20 cellular contexts compared by ENCODE assay signal in genomic region chr2:213848631-213849030, GRCh38.
DNase-seq lines count a peak whose midpoint lies in the region; ATAC-seq and TF ChIP-seq lines count a peak whose summit lies in the region.
"Had no signal": no experiment of that assay in that cellular context is flagged by ENCODE, and none has a peak within 500 bp of the region (broad histone marks: within the 10 kb centered on the region; RNA-seq: fewer than 3 reads in every experiment).

No MANE protein-coding gene starts in this region.

- TF ChIP-seq POLR2A in esophagus squamous epithelium (IDR thresholded peaks at IDR 0.05) = no peak

- H3K4me3 ChIP-seq in AG04450 (ENCODE audit: low read depth, low read length) = no peak overlapping the region
- no peak overlapping the region for H3K4me3 ChIP-seq in SJCRH30
- no peak overlapping the region for H3K4me3 ChIP-seq in esophagus squamous epithelium
- H3K4me3 ChIP-seq: PC-9 had no signal

- no peak for ATAC-seq in activated T-cell treated with anti-CD3 and anti-CD28 coated beads, Interleukin-2, amount 50 U/mL, for 72 hours (replicated peaks in 1 of 2)
- ATAC-seq in natural killer cell treated with Interleukin-12 subunit alpha and Interleukin-12 subunit beta and Interleukin-15 and Interleukin-18, amount 100 ng/mL, for 72 hours = no peak
- ATAC-seq: foreskin keratinocyte, left lobe of liver had no signal

- H3K27me3 Mint-ChIP-seq in activated T-cell treated with anti-CD3 and anti-CD28 coated beads, Interleukin-2, amount 50 U/mL, for 72 hours (ENCODE audit: low read depth) = no peaks in the 10 kb centered on the region
- no peaks in the 10 kb centered on the region for H3K27me3 Mint-ChIP-seq in natural killer cell treated with Interleukin-12 subunit alpha and Interleukin-12 subunit beta and Interleukin-15 and Interleukin-18, amount 100 ng/mL, for 72 hours
- H3K27me3 Mint-ChIP-seq: activated CD4-positive, alpha-beta T cell treated with anti-CD3 and anti-CD28 coated beads, Interleukin-2, amount 10 ng/mL, durations not matched to agents 7 days and 5 days; activated naive CD4-positive, alpha-beta T cell treated with anti-CD3 and anti-CD28 coated beads, Interleukin-2, amount 50 U/mL, for 24 hours had no signal

- no peak overlapping the region for H3K27ac Mint-ChIP-seq in activated T-cell treated with anti-CD3 and anti-CD28 coated beads, Interleukin-2, amount 50 U/mL, for 72 hours
- no peak overlapping the region for H3K27ac Mint-ChIP-seq in natural killer cell treated with Interleukin-12 subunit alpha and Interleukin-12 subunit beta and Interleukin-15 and Interleukin-18, amount 100 ng/mL, for 72 hours
- H3K27ac Mint-ChIP-seq: activated CD4-positive, alpha-beta T cell treated with anti-CD3 and anti-CD28 coated beads, Interleukin-2, amount 10 ng/mL, durations not matched to agents 7 days and 5 days; activated naive CD4-positive, alpha-beta T cell treated with anti-CD3 and anti-CD28 coated beads, Interleukin-2, amount 50 U/mL, for 24 hours had no signal

- no peaks in the 10 kb centered on the region for H3K9me3 Mint-ChIP-seq in activated T-cell treated with anti-CD3 and anti-CD28 coated beads, Interleukin-2, amount 50 U/mL, for 72 hours
- no peaks in the 10 kb centered on the region for H3K9me3 Mint-ChIP-seq in natural killer cell treated with Interleukin-12 subunit alpha and Interleukin-12 subunit beta and Interleukin-15 and Interleukin-18, amount 100 ng/mL, for 72 hours
- H3K9me3 Mint-ChIP-seq: activated CD4-positive, alpha-beta T cell treated with anti-CD3 and anti-CD28 coated beads, Interleukin-2, amount 10 ng/mL, durations not matched to agents 7 days and 5 days; activated naive CD4-positive, alpha-beta T cell treated with anti-CD3 and anti-CD28 coated beads, Interleukin-2, amount 50 U/mL, for 24 hours had no signal

- no peaks in the 10 kb centered on the region for H3K36me3 Mint-ChIP-seq in activated T-cell treated with anti-CD3 and anti-CD28 coated beads, Interleukin-2, amount 50 U/mL, for 72 hours (ENCODE audit: insufficient read depth in 2 of 2)
- H3K36me3 Mint-ChIP-seq in natural killer cell treated with Interleukin-12 subunit alpha and Interleukin-12 subunit beta and Interleukin-15 and Interleukin-18, amount 100 ng/mL, for 72 hours = no peaks in the 10 kb centered on the region
- H3K36me3 Mint-ChIP-seq: activated naive CD4-positive, alpha-beta T cell treated with anti-CD3 and anti-CD28 coated beads, Interleukin-2, amount 50 U/mL, for 24 hours had no signal

- H3K4me3 Mint-ChIP-seq in activated T-cell treated with anti-CD3 and anti-CD28 coated beads, Interleukin-2, amount 50 U/mL, for 72 hours = no peak overlapping the region
- H3K4me3 Mint-ChIP-seq in natural killer cell treated with Interleukin-12 subunit alpha and Interleukin-12 subunit beta and Interleukin-15 and Interleukin-18, amount 100 ng/mL, for 72 hours = no peak overlapping the region
- H3K4me3 Mint-ChIP-seq: activated CD4-positive, alpha-beta T cell treated with anti-CD3 and anti-CD28 coated beads, Interleukin-2, amount 10 ng/mL, durations not matched to agents 7 days and 5 days; activated naive CD4-positive, alpha-beta T cell treated with anti-CD3 and anti-CD28 coated beads, Interleukin-2, amount 50 U/mL, for 24 hours had no signal

- TF ChIP-seq RAD21 in Ishikawa (IDR thresholded peaks at IDR 0.05; ENCODE audit: low read depth) = no peak

- 49 to 53% methylated on average over 4 of the region's 4 CpGs for WGBS in esophagus squamous epithelium, 2 donors

- TF ChIP-seq CTCF in AG04450 (IDR thresholded peaks at IDR 0.05; ENCODE audit: low read depth, low read length) = no peak
- TF ChIP-seq CTCF in esophagus squamous epithelium (IDR thresholded peaks at IDR 0.05) = no peak

- CTCF ChIA-PET in AG04450 (lab: Charles Lee) = no interaction called here

- DNase-seq in AG04450 (ENCODE audit: low read depth, low spot score) (peak; percentile 37), SJCRH30 (peak; percentile 13 to 58), fibroblast of peridontal ligament (ENCODE audit: extremely low read depth) (peak; percentile 94), esophagus squamous epithelium (lab: John Stamatoyannopoulos, UW) (no peak)
- DNase-seq in NK-92 treated with Interleukin-12 subunit alpha and Interleukin-12 subunit beta, amount 100 ng/mL, for 24 hours (lab: John Stamatoyannopoulos, UW) = no peak
- DNase-seq in activated T-cell treated with anti-CD3 and anti-CD28 coated beads, Interleukin-2, amount 50 U/mL, for 72 hours = no peak
- DNase-seq in natural killer cell treated with Interleukin-12 subunit alpha and Interleukin-12 subunit beta and Interleukin-15 and Interleukin-18, amount 100 ng/mL, for 72 hours (ENCODE audit: low spot score) = no peak
- DNase-seq: activated CD4-positive, alpha-beta T cell treated with anti-CD3 and anti-CD28 coated beads, Interleukin-2, amount 10 ng/mL, durations not matched to agents 7 days and 5 days; COR-L47; effector CD4-positive, alpha-beta T cell; foreskin keratinocyte; Kasumi-1; NCI-H1436 treated with DMSO at 0.1 percent for 48 hours; NCI-H526; PC-9; stimulated activated CD4-positive, alpha-beta T cell treated with anti-CD3 and anti-CD28 coated beads, Interleukin-2, amount 100 ng/mL, for 48 hours; substantia nigra had no signal

- no peaks in the 10 kb centered on the region for H3K27me3 ChIP-seq in AG04450 (ENCODE audit: control insufficient read depth, insufficient read depth, low read length)
- no peaks in the 10 kb centered on the region for H3K27me3 ChIP-seq in SJCRH30
- no peaks in the 10 kb centered on the region for H3K27me3 ChIP-seq in esophagus squamous epithelium
- H3K27me3 ChIP-seq: foreskin keratinocyte had no signal

- H3K4me1 Mint-ChIP-seq in activated T-cell treated with anti-CD3 and anti-CD28 coated beads, Interleukin-2, amount 50 U/mL, for 72 hours (ENCODE audit: low read depth) = no peaks in the 10 kb centered on the region
- no peaks in the 10 kb centered on the region for H3K4me1 Mint-ChIP-seq in natural killer cell treated with Interleukin-12 subunit alpha and Interleukin-12 subunit beta and Interleukin-15 and Interleukin-18, amount 100 ng/mL, for 72 hours (ENCODE audit: low read depth in 2 of 2)
- H3K4me1 Mint-ChIP-seq: activated CD4-positive, alpha-beta T cell treated with anti-CD3 and anti-CD28 coated beads, Interleukin-2, amount 10 ng/mL, durations not matched to agents 7 days and 5 days; activated naive CD4-positive, alpha-beta T cell treated with anti-CD3 and anti-CD28 coated beads, Interleukin-2, amount 50 U/mL, for 24 hours had no signal

- peaks cover 4% of the 10 kb centered on the region; the same call in 1 of the 2 replicates for H3K4me1 ChIP-seq in SJCRH30
- H3K4me1 ChIP-seq in esophagus squamous epithelium = no peaks in the 10 kb centered on the region
- H3K4me1 ChIP-seq: foreskin keratinocyte had no signal

- peaks cover 2% of the 10 kb centered on the region; the same call in 1 of the 2 replicates for H3K9me3 ChIP-seq in AG04450 (ENCODE audit: control insufficient read depth, insufficient read depth, low read length)
- no peaks in the 10 kb centered on the region for H3K9me3 ChIP-seq in SJCRH30 (replicated peaks)
- H3K9me3 ChIP-seq in esophagus squamous epithelium = no peaks in the 10 kb centered on the region

- POLR2A ChIA-PET in AG04450 (lab: Yijun Ruan, JAX) = no interaction called here

- H3K36me3 ChIP-seq in SJCRH30 (no peaks in the 10 kb centered on the region), esophagus squamous epithelium (no peaks in the 10 kb centered on the region)

- H3K27ac ChIP-seq in AG04450 (ENCODE audit: low read depth, low read length) (no peak overlapping the region), SJCRH30 (no peak overlapping the region), esophagus squamous epithelium (no peak overlapping the region)
- H3K27ac ChIP-seq: foreskin keratinocyte, PC-9 had no signal

- 0 out of 2 replicates have a peak, but pooled peaks have one; percentile 20 for TF ChIP-seq EP300 in Ishikawa (IDR thresholded peaks at IDR 0.05; ENCODE audit: borderline replicate concordance)

- intact Hi-C loops in esophagus squamous epithelium (cut with DNase I) = no loop called here

TF ChIP-seq in Ishikawa, 13 proteins besides CTCF, POLR2A, EP300 and RAD21 (continues in another document):
- no peak for TF ChIP-seq EGR1 (IDR thresholded peaks at IDR 0.05)
- TF ChIP-seq NFIC (IDR thresholded peaks at IDR 0.05) = peak; percentile 25; the same call in 1 of the 2 replicates
- no peak for TF ChIP-seq TAF1 (IDR thresholded peaks at IDR 0.05; ENCODE audit: low read depth)
- no peak for TF ChIP-seq REST (IDR thresholded peaks at IDR 0.05; ENCODE audit: low read depth)
- TF ChIP-seq CEBPB (IDR thresholded peaks at IDR 0.05) = peak; percentile 65
- TF ChIP-seq MAX (IDR thresholded peaks at IDR 0.05) = no peak
- no peak for TF ChIP-seq FOXM1 (IDR thresholded peaks at IDR 0.05; ENCODE audit: borderline replicate concordance, low read depth)
- TF ChIP-seq ZBTB7A (IDR thresholded peaks at IDR 0.05; ENCODE audit: low read depth) = no peak

Comparison
In these comparisons a context has a peak if more than half of its experiments do, and no peak if none do; other contexts are left out.
1. DNase-seq: peak in AG04450 (single experiment), SJCRH30 (2 of 2) and fibroblast of peridontal ligament (single experiment); none in NK-92 treated with Interleukin-12 subunit alpha and Interleukin-12 subunit beta, amount 100 ng/mL, for 24 hours (single experiment), esophagus squamous epithelium (single experiment), activated T-cell treated with anti-CD3 and anti-CD28 coated beads, Interleukin-2, amount 50 U/mL, for 72 hours (0 of 2) and natural killer cell treated with Interleukin-12 subunit alpha and Interleukin-12 subunit beta and Interleukin-15 and Interleukin-18, amount 100 ng/mL, for 72 hours (single experiment).